Comparison of ENCODE assay signal across 1 cellular context in genomic region chr12:51320695-51321320, GRCh38.
TF ChIP-seq lines count a peak whose summit lies in the region.

No MANE protein-coding gene starts in this region.

TF ChIP-seq in K562, 482 proteins besides CTCF, POLR2A, EP300 and RAD21 (continues in another document):
- TF ChIP-seq CREB3L1 (IDR thresholded peaks at IDR 0.05; ENCODE audit: borderline replicate concordance, low read depth) (0 out of 2 replicates have a peak, but pooled peaks have one; percentile 27), ZNF124 (CRISPR knock-in tag; IDR thresholded peaks at IDR 0.05) (no peak), POLR2AphosphoS5 (IDR thresholded peaks at IDR 0.05; ENCODE audit: control insufficient read depth, insufficient read depth, low read depth, low read length) (peak; percentile 84), CHCHD3 (CRISPR knock-in tag; IDR thresholded peaks at IDR 0.05) (no peak), CCNT2 (IDR thresholded peaks at IDR 0.05; ENCODE audit: borderline replicate concordance, extremely low read depth, insufficient read length, low read depth, low read length) (no peak), BRD9 (IDR thresholded peaks at IDR 0.05; ENCODE audit: low read depth, partially characterized antibody) (peak; percentile 27), KLF16 (IDR thresholded peaks at IDR 0.05) (peak; percentile 85), GTF2E2 (tag; IDR thresholded peaks at IDR 0.05) (no peak), MTA3 (IDR thresholded peaks at IDR 0.05; ENCODE audit: borderline replicate concordance) (0 out of 2 replicates have a peak, but pooled peaks have one; percentile 29), CEBPB (tag; IDR thresholded peaks at IDR 0.05) (no peak), KDM1A (IDR thresholded peaks at IDR 0.05) (peak in 1 of 2 experiments; percentile 44; a peak in 1 of 4 replicates), XRCC5 (IDR thresholded peaks at IDR 0.05; ENCODE audit: low read depth, low read length) (0 out of 2 replicates have a peak, but pooled peaks have one; percentile 30), HLTF (IDR thresholded peaks at IDR 0.05) (no peak), TAL1 (IDR thresholded peaks at IDR 0.05) (peak; percentile 74), RB1 (IDR thresholded peaks at IDR 0.05; ENCODE audit: low read depth) (0 out of 2 replicates have a peak, but pooled peaks have one; percentile 54), ARID1B (IDR thresholded peaks at IDR 0.05) (peak; percentile 89), ZNF436 (CRISPR knock-in tag; IDR thresholded peaks at IDR 0.05) (no peak), ZBTB9 (CRISPR knock-in tag; IDR thresholded peaks at IDR 0.05) (peak; percentile 70; the same call in 1 of the 2 replicates), CBX3 (IDR thresholded peaks at IDR 0.05; ENCODE audit: borderline replicate concordance in 1 of 2, low read length in 2 of 2) (peak in 1 of 2 experiments; percentile 29; a peak in 1 of 3 replicates), SOX6 (IDR thresholded peaks at IDR 0.05) (peak; percentile 58), MTA1 (IDR thresholded peaks at IDR 0.05; ENCODE audit: borderline replicate concordance) (0 out of 2 replicates have a peak, but pooled peaks have one; percentile 21), DMBX1 (CRISPR knock-in tag; IDR thresholded peaks at IDR 0.05; ENCODE audit: borderline replicate concordance) (peak; percentile 51; the same call in 1 of the 2 replicates), KLF1 (tag; IDR thresholded peaks at IDR 0.05) (no peak), RBM17 (IDR thresholded peaks at IDR 0.05; ENCODE audit: borderline replicate concordance, low read depth, low read length) (no peak), ZBED1 (IDR thresholded peaks at IDR 0.05) (no peak), SMARCA4 (IDR thresholded peaks at IDR 0.05) (peak; percentile 89), DNMT1 (IDR thresholded peaks at IDR 0.05) (no peak), RBM39 (optimal IDR thresholded peaks at IDR 0.05; ENCODE audit: low read depth, low read length) (no peak), ETS1 (conservative IDR thresholded peaks at IDR 0.05; ENCODE audit: control insufficient read depth, low read depth, low read length) (0 out of 2 replicates have a peak, but pooled peaks have one; percentile 23), MAZ (CRISPR knock-in tag; conservative IDR thresholded peaks at IDR 0.05 in 1 of 2, IDR thresholded peaks at IDR 0.05 in 1 of 2) (peak in 1 of 2 experiments; percentile 40; a peak in 1 of 4 replicates), ZNF239 (CRISPR knock-in tag; IDR thresholded peaks at IDR 0.05) (0 out of 2 replicates have a peak, but pooled peaks have one; percentile 18), PTTG1 (tag; IDR thresholded peaks at IDR 0.05; ENCODE audit: low read depth) (no peak), HBP1 (CRISPR knock-in tag; IDR thresholded peaks at IDR 0.05) (no peak), GATAD2A (IDR thresholded peaks at IDR 0.05) (peak; percentile 80), ZNF583 (CRISPR knock-in tag; IDR thresholded peaks at IDR 0.05) (no peak), BHLHE40 (IDR thresholded peaks at IDR 0.05; ENCODE audit: low read length) (peak; percentile 48; the same call in 1 of the 2 replicates), ZNF444 (CRISPR knock-in tag; IDR thresholded peaks at IDR 0.05) (no peak), DACH1 (IDR thresholded peaks at IDR 0.05; ENCODE audit: partially characterized antibody) (peak; percentile 33), NR2F6 (CRISPR knock-in tag; IDR thresholded peaks at IDR 0.05) (no peak), CHD4 (IDR thresholded peaks at IDR 0.05; ENCODE audit: insufficient read depth, insufficient replicate concordance, low read depth, low read length, poor library complexity, severe bottlenecking) (no peak), PML (IDR thresholded peaks at IDR 0.05; ENCODE audit: low read length) (peak; percentile 64; the same call in 1 of the 2 replicates), KAT2B (IDR thresholded peaks at IDR 0.05; ENCODE audit: low read depth, low read length) (no peak), TRIM24 (IDR thresholded peaks at IDR 0.05) (peak in 1 of 2 experiments; percentile 66; a peak in 1 of 4 replicates), SMARCB1 (IDR thresholded peaks at IDR 0.05; ENCODE audit: insufficient read length, low read depth) (no peak), NCOR1 (IDR thresholded peaks at IDR 0.05) (peak; percentile 54), RNF2 (IDR thresholded peaks at IDR 0.05) (peak; percentile 55; the same call in 1 of the 2 replicates), SPI1 (IDR thresholded peaks at IDR 0.05; ENCODE audit: borderline replicate concordance, low read depth, low read length) (peak; percentile 62; the same call in 1 of the 2 replicates), RREB1 (CRISPR knock-in tag; IDR thresholded peaks at IDR 0.05) (no peak), GABPA (tag; conservative IDR thresholded peaks at IDR 0.05; ENCODE audit: low read depth) (0 out of 2 replicates have a peak, but pooled peaks have one; percentile 29), CEBPZ (IDR thresholded peaks at IDR 0.05; ENCODE audit: borderline replicate concordance, low read depth, low read length) (no peak), ATF3 (IDR thresholded peaks at IDR 0.05) (no peak), ATF3 (CRISPR knock-in tag; conservative IDR thresholded peaks at IDR 0.05) (no peak), HDAC2 (IDR thresholded peaks at IDR 0.05) (peak; percentile 72), MEF2A (IDR thresholded peaks at IDR 0.05; ENCODE audit: control insufficient read depth, low read depth, low read length) (no peak), NFIC (IDR thresholded peaks at IDR 0.05) (peak; percentile 54), ATF4 (CRISPR knock-in tag; IDR thresholded peaks at IDR 0.05) (no peak), SNRNP70 (optimal IDR thresholded peaks at IDR 0.05; ENCODE audit: low read depth, low read length) (no peak)
